1 cellular context compared by ENCODE assay signal in genomic region chr1:44417351-44418021, GRCh38.
TF ChIP-seq lines count a peak whose summit lies in the region.

No MANE protein-coding gene starts in this region.

TF ChIP-seq in WTC11, 78 proteins besides CTCF, POLR2A, EP300 and RAD21 (continued from another document):
- TF ChIP-seq ATF2 (CRISPR knock-in tag; IDR thresholded peaks at IDR 0.05; ENCODE audit: borderline replicate concordance, low read depth) = no peak
- 0 out of 2 replicates have a peak, but pooled peaks have one; percentile 63 for TF ChIP-seq ZNF138 (CRISPR knock-in tag; conservative IDR thresholded peaks at IDR 0.05)
- peak; percentile 17 for TF ChIP-seq FOXP4 (CRISPR knock-in tag; IDR thresholded peaks at IDR 0.05)
- peak; percentile 49; the same call in 1 of the 2 replicates for TF ChIP-seq FOXP1 (CRISPR knock-in tag; IDR thresholded peaks at IDR 0.05; ENCODE audit: borderline replicate concordance)
- peak; percentile 80 for TF ChIP-seq ZBTB43 (CRISPR knock-in tag; IDR thresholded peaks at IDR 0.05)
- no peak for TF ChIP-seq ESRRA (CRISPR knock-in tag; IDR thresholded peaks at IDR 0.05; ENCODE audit: borderline replicate concordance)
- TF ChIP-seq ZNF671 (CRISPR knock-in tag; IDR thresholded peaks at IDR 0.05) = no peak
- 0 out of 2 replicates have a peak, but pooled peaks have one; percentile 5 for TF ChIP-seq KAT7 (CRISPR knock-in tag; IDR thresholded peaks at IDR 0.05; ENCODE audit: borderline replicate concordance)
- 0 out of 2 replicates have a peak, but pooled peaks have one; percentile 63 for TF ChIP-seq CBFB (CRISPR knock-in tag; IDR thresholded peaks at IDR 0.05; ENCODE audit: low read depth)
- TF ChIP-seq ZNF121 (CRISPR knock-in tag; IDR thresholded peaks at IDR 0.05) = peak; percentile 66; the same call in 1 of the 2 replicates
- TF ChIP-seq RORB (CRISPR knock-in tag; IDR thresholded peaks at IDR 0.05) = no peak
- TF ChIP-seq MYBL2 (CRISPR knock-in tag; IDR thresholded peaks at IDR 0.05) = peak; percentile 56; the same call in 1 of the 2 replicates
- no peak for TF ChIP-seq HMGA2 (CRISPR knock-in tag; IDR thresholded peaks at IDR 0.05)
- peak; percentile 87 for TF ChIP-seq TP53 (CRISPR knock-in tag; IDR thresholded peaks at IDR 0.05)
- TF ChIP-seq ZNF281 (CRISPR knock-in tag; IDR thresholded peaks at IDR 0.05) = peak; percentile 69; the same call in 1 of the 2 replicates
- TF ChIP-seq ERG (CRISPR knock-in tag; IDR thresholded peaks at IDR 0.05) = no peak
- TF ChIP-seq FOXK1 (CRISPR knock-in tag; IDR thresholded peaks at IDR 0.05) = peak; percentile 86
- TF ChIP-seq PRRX2 (CRISPR knock-in tag; IDR thresholded peaks at IDR 0.05) = no peak
- peak; percentile 72; the same call in 1 of the 2 replicates for TF ChIP-seq MAX (CRISPR knock-in tag; IDR thresholded peaks at IDR 0.05)
- peak; percentile 14; the same call in 1 of the 2 replicates for TF ChIP-seq HMGXB4 (CRISPR knock-in tag; IDR thresholded peaks at IDR 0.05)
- no peak for TF ChIP-seq MLX (CRISPR knock-in tag; IDR thresholded peaks at IDR 0.05)
